Comparison of ENCODE assay signal across 16 cellular contexts in the genomic region with DNA sequence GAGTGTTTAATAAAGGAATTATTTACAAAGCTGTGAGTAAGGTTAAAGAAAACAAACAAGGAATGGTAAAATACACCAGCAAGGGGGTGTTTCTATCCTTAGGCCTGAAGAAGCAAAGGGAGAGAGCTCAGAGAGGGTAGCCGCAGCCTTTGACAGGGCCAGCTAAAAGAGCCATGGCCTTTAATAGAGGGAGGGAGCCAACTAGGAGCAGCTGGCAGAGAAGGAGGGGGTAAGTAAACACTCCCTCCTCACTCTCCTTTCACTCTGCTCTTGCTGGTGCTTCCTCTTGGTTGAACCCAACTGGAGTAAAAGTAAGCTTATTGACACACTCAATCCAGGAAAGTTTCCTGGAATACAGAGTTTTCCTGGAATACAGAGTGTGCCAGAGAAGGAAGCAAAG.
"Had no signal": no experiment of that assay in that cellular context is flagged by ENCODE, and none has a peak within 500 bp of the region (broad histone marks: within the 10 kb centered on the region; RNA-seq: fewer than 3 reads in every experiment).

No MANE protein-coding gene starts in this region.

- ATAC-seq: activated T-helper 17 cell treated with anti-CD3 and anti-CD28 coated beads, Interleukin-2, amount 50 U/mL, for 72 hours; foreskin keratinocyte; left lobe of liver; natural killer cell; right lobe of liver; stimulated activated memory B cell treated with anti-CD40 and anti-IgM and Interleukin-4, amounts not matched to agents 10 μg/mL and 1 μg/mL and 100 μg/mL, for 72 hours had no signal

- H3K36me3 ChIP-seq: prostate gland, right lobe of liver, spleen, upper lobe of left lung had no signal

- H3K27me3 ChIP-seq: foreskin keratinocyte, right lobe of liver, spleen, upper lobe of left lung had no signal

- H3K4me3 ChIP-seq: prostate gland, right lobe of liver, spleen, upper lobe of left lung had no signal

- DNase-seq: activated CD4-positive, alpha-beta T cell treated with anti-CD3 and anti-CD28 coated beads, Interleukin-2, amount 10 ng/mL, durations not matched to agents 7 days and 5 days; activated CD4-positive, CD25-positive, alpha-beta regulatory T cell; activated CD8-positive, alpha-beta memory T cell treated with anti-CD3 and anti-CD28 coated beads for 24 hours; activated naive CD4-positive, alpha-beta T cell treated with anti-CD3 and anti-CD28 coated beads for 36 hours; foreskin keratinocyte; mammary epithelial cell; natural killer cell; nucleus accumbens; right lobe of liver; spleen; stimulated activated CD4-positive, alpha-beta T cell treated with anti-CD3 and anti-CD28 coated beads, Interleukin-1b, Interleukin-23, amount 100 ng/mL, for 48 hours; upper lobe of left lung had no signal
